10 cellular contexts compared by ENCODE assay signal in genomic region chr10:24383681-24384106, GRCh38.
DNase-seq lines count a peak whose midpoint lies in the region; ATAC-seq, FAIRE-seq and TF ChIP-seq lines count a peak whose summit lies in the region.
"Had no signal": no experiment of that assay in that cellular context is flagged by ENCODE, and none has a peak within 500 bp of the region (broad histone marks: within the 10 kb centered on the region; RNA-seq: fewer than 3 reads in every experiment).

No MANE protein-coding gene starts in this region.

- intact Hi-C loops in OCI-LY7 (cut with micrococcal nuclease; ENCODE audit: unreplicated experiment) (no loop called here), HepG2 (cut with micrococcal nuclease; ENCODE audit: unreplicated experiment) (loop anchor here (1.0 kb wide), 1 partner anchor 120 kb away; no protein-coding TSS in a partner anchor)

- CTCF ChIA-PET in OCI-LY7 (lab: Charles Lee; ENCODE audit: unreplicated experiment) (no interaction called here), HepG2 (lab: Yijun Ruan, JAX; ENCODE audit: low intra/inter-chr PET ratio, low total read pairs) (interaction anchor here (0.7 kb wide), 1 partner anchor 389 kb away, joined by 3 read pairs; no protein-coding TSS in a partner anchor)

- TF ChIP-seq POLR2A in HepG2 (IDR thresholded peaks at IDR 0.05; ENCODE audit: insufficient read depth in 1 of 2, low read depth in 2 of 2, low read length in 2 of 2), result no peak

- H3K4me2 ChIP-seq in OCI-LY7 (ENCODE audit: low read length) (no peak overlapping the region), HepG2 (ENCODE audit: low read depth, low read length) (no peak overlapping the region)

- POLR2A ChIA-PET in OCI-LY7 (lab: Charles Lee), result interaction anchor here (1.0 kb wide), 1 partner anchor 9 kb away, joined by 3 read pairs; no protein-coding TSS in a partner anchor
- POLR2A ChIA-PET in HepG2 (lab: Yijun Ruan, JAX), result no interaction called here

- in situ Hi-C loops in HepG2 (cut with HindIII; ENCODE audit: extremely low pct_ligation_motif_present, low pct_unique_long_range_greater_than_20kb), result no loop called here

- WGBS in HepG2 (ENCODE audit: low lambda C conversion rate), result 49% methylated on average over 8 of the region's 10 CpGs

- H2AFZ ChIP-seq in OCI-LY7 (ENCODE audit: low read length) (no peak overlapping the region), HepG2 (ENCODE audit: low read length) (no peak overlapping the region)

- H3K27me3 Mint-ChIP-seq in chondrocyte (ENCODE audit: low read depth), result no peaks in the 10 kb centered on the region
- peaks cover 14% of the 10 kb centered on the region for H3K27me3 Mint-ChIP-seq in stimulated activated memory B cell treated with anti-CD40 and anti-IgM and Interleukin-4, amounts not matched to agents 10 μg/mL and 1 μg/mL and 100 μg/mL, for 72 hours

- H3K9me3 Mint-ChIP-seq in chondrocyte (ENCODE audit: low read depth), result no peaks in the 10 kb centered on the region
- H3K9me3 Mint-ChIP-seq in stimulated activated memory B cell treated with anti-CD40 and anti-IgM and Interleukin-4, amounts not matched to agents 10 μg/mL and 1 μg/mL and 100 μg/mL, for 72 hours, result no peaks in the 10 kb centered on the region

- ATAC-seq in GM19463 (IDR thresholded peaks at IDR 0.05; ENCODE audit: unreplicated experiment), result peak; percentile 79
- ATAC-seq in HG03442 (IDR thresholded peaks at IDR 0.05; ENCODE audit: unreplicated experiment), result peak; percentile 81
- ATAC-seq in HepG2, result peak; percentile 81
- peak; percentile 67 for ATAC-seq in stimulated activated memory B cell treated with anti-CD40 and anti-IgM and Interleukin-4, amounts not matched to agents 10 μg/mL and 1 μg/mL and 100 μg/mL, for 72 hours

- no peak for TF ChIP-seq RAD21 in HepG2 (CRISPR knock-in tag; IDR thresholded peaks at IDR 0.05)

- peak; percentile 18 for DNase-seq in NCI-H2029 (lab: John Stamatoyannopoulos, UW)
- no peak for DNase-seq in NCI-H2029 treated with DMSO at 0.1 percent for 48 hours (lab: John Stamatoyannopoulos, UW)
- no peak for DNase-seq in OCI-LY7 (ENCODE audit: low spot score)
- no peak for DNase-seq in chondrocyte (ENCODE audit: low spot score)
- DNase-seq in HepG2 (ENCODE audit: low spot score), result peak; percentile 63
- DNase-seq: CD4-positive, CD25-positive, alpha-beta regulatory T cell had no signal

- H3K79me2 ChIP-seq in OCI-LY7 (ENCODE audit: insufficient read depth, low read depth, low read length) (no peaks in the 10 kb centered on the region), HepG2 (ENCODE audit: insufficient read depth, low read length) (no peaks in the 10 kb centered on the region)

- TF ChIP-seq CTCF in OCI-LY7 (conservative IDR thresholded peaks at IDR 0.05; ENCODE audit: low read length) (peak; percentile 20; the same call in 1 of the 2 replicates), chondrocyte (IDR thresholded peaks at IDR 0.05) (peak; percentile 72), HepG2 (CRISPR knock-in tag; IDR thresholded peaks at IDR 0.05) (peak; percentile 61)

- H3K27ac ChIP-seq in OCI-LY7 (ENCODE audit: low read depth, low read length, poor library complexity, severe bottlenecking) (no peak overlapping the region), HepG2 (ENCODE audit: extremely low read length, insufficient read depth, low read length) (no peak overlapping the region)

- H3K9ac ChIP-seq in HepG2 (ENCODE audit: insufficient read depth, low read depth, low read length), result no peak overlapping the region

- FAIRE-seq in HepG2 (lab: Jason Lieb, UNC), result no peak
- FAIRE-seq: islet of Langerhans had no signal

- H3K4me1 Mint-ChIP-seq in chondrocyte (ENCODE audit: low read depth), result peaks cover 34% of the 10 kb centered on the region
- no peaks in the 10 kb centered on the region for H3K4me1 Mint-ChIP-seq in stimulated activated memory B cell treated with anti-CD40 and anti-IgM and Interleukin-4, amounts not matched to agents 10 μg/mL and 1 μg/mL and 100 μg/mL, for 72 hours

- H3K36me3 ChIP-seq in OCI-LY7 (ENCODE audit: insufficient read depth, low read length) (no peaks in the 10 kb centered on the region), HepG2 (replicated peaks in 1 of 2; ENCODE audit: control insufficient read depth in 1 of 2, insufficient read depth in 2 of 2, low read length in 2 of 2) (peaks cover 3 to 7% of the 10 kb centered on the region in 2 experiments; a peak in 4 of 5 replicates)

- no peaks in the 10 kb centered on the region for H3K9me2 ChIP-seq in OCI-LY7 (ENCODE audit: insufficient read depth, low read length)

- TF ChIP-seq EP300 in HepG2 (IDR thresholded peaks at IDR 0.05; ENCODE audit: low read depth in 2 of 2, low read length in 2 of 2) (no peak), HepG2 (CRISPR knock-in tag; IDR thresholded peaks at IDR 0.05; ENCODE audit: borderline replicate concordance) (no peak)

- no peak overlapping the region for H3K4me3 ChIP-seq in OCI-LY7 (ENCODE audit: low read depth, low read length, poor library complexity, severe bottlenecking)
- H3K4me3 ChIP-seq in HepG2 (replicated peaks in 1 of 3; ENCODE audit: insufficient read depth in 1 of 3, low read depth in 2 of 3, low read length in 3 of 3), result no peak overlapping the region

- no peak overlapping the region for H3K4me3 Mint-ChIP-seq in chondrocyte (ENCODE audit: unreplicated experiment)
- H3K4me3 Mint-ChIP-seq in stimulated activated memory B cell treated with anti-CD40 and anti-IgM and Interleukin-4, amounts not matched to agents 10 μg/mL and 1 μg/mL and 100 μg/mL, for 72 hours, result no peak overlapping the region
- H3K4me3 Mint-ChIP-seq: CD4-positive, CD25-positive, alpha-beta regulatory T cell had no signal

- H3K4me1 ChIP-seq in OCI-LY7 (ENCODE audit: insufficient read depth, low read length, poor library complexity, severe bottlenecking) (no peaks in the 10 kb centered on the region), HepG2 (ENCODE audit: insufficient read depth, low read length) (peaks cover 15% of the 10 kb centered on the region)

- peak overlapping the region; percentile 81 for H3K27ac Mint-ChIP-seq in chondrocyte (ENCODE audit: unreplicated experiment)
- no peak overlapping the region for H3K27ac Mint-ChIP-seq in stimulated activated memory B cell treated with anti-CD40 and anti-IgM and Interleukin-4, amounts not matched to agents 10 μg/mL and 1 μg/mL and 100 μg/mL, for 72 hours
- H3K27ac Mint-ChIP-seq: CD4-positive, CD25-positive, alpha-beta regulatory T cell had no signal

- H4K20me1 ChIP-seq in OCI-LY7 (ENCODE audit: insufficient read depth, low read length) (no peaks in the 10 kb centered on the region), HepG2 (ENCODE audit: insufficient read depth, low read length) (no peaks in the 10 kb centered on the region)

- no peaks in the 10 kb centered on the region for H3K9me3 ChIP-seq in OCI-LY7 (ENCODE audit: low read length)
- no peaks in the 10 kb centered on the region for H3K9me3 ChIP-seq in HepG2 (ENCODE audit: low read length)

- no peaks in the 10 kb centered on the region for H3K36me3 Mint-ChIP-seq in chondrocyte (ENCODE audit: low read depth)
- H3K36me3 Mint-ChIP-seq in stimulated activated memory B cell treated with anti-CD40 and anti-IgM and Interleukin-4, amounts not matched to agents 10 μg/mL and 1 μg/mL and 100 μg/mL, for 72 hours, result no peaks in the 10 kb centered on the region
- H3K36me3 Mint-ChIP-seq: CD4-positive, CD25-positive, alpha-beta regulatory T cell had no signal

- no peaks in the 10 kb centered on the region for H3K27me3 ChIP-seq in HepG2 (ENCODE audit: control insufficient read depth in 1 of 2, insufficient read depth in 2 of 2, low read length in 2 of 2)

- no TSS peak for BruUV-seq in OCI-LY7 (replicated peaks; lab: Mats Ljungman, UMichigan)
- no TSS peak for BruUV-seq in HepG2 (replicated peaks; lab: Mats Ljungman, UMichigan)

TF ChIP-seq in HepG2, 621 proteins besides CTCF, POLR2A, EP300 and RAD21 (continues in another document):
- TF ChIP-seq STAG1 (CRISPR knock-in tag; IDR thresholded peaks at IDR 0.05) (peak; percentile 36), RFX3 (CRISPR knock-in tag; IDR thresholded peaks at IDR 0.05) (no peak), FOSL2 (CRISPR knock-in tag; IDR thresholded peaks at IDR 0.05) (peak; percentile 52), CEBPB (IDR thresholded peaks at IDR 0.05; ENCODE audit: borderline replicate concordance, low read depth, low read length) (peak; percentile 90), SMC3 (IDR thresholded peaks at IDR 0.05; ENCODE audit: low read length) (peak; percentile 30), ZBTB38 (CRISPR knock-in tag; IDR thresholded peaks at IDR 0.05) (0 out of 2 replicates have a peak, but pooled peaks have one; percentile 28), NFIC (IDR thresholded peaks at IDR 0.05; ENCODE audit: low read length) (peak; percentile 30; the same call in 1 of the 2 replicates), CEBPG (CRISPR knock-in tag; IDR thresholded peaks at IDR 0.05) (peak; percentile 73), XRCC5 (optimal IDR thresholded peaks at IDR 0.05; ENCODE audit: low read length) (peak; percentile 52)
- TF ChIP-seq, protein P1, sequence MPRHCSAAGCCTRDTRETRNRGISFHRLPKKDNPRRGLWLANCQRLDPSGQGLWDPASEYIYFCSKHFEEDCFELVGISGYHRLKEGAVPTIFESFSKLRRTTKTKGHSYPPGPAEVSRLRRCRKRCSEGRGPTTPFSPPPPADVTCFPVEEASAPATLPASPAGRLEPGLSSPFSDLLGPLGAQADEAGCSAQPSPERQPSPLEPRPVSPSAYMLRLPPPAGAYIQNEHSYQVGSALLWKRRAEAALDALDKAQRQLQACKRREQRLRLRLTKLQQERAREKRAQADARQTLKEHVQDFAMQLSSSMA (CRISPR knock-in tag; IDR thresholded peaks at IDR 0.05), result no peak
- TF ChIP-seq, protein P2, sequence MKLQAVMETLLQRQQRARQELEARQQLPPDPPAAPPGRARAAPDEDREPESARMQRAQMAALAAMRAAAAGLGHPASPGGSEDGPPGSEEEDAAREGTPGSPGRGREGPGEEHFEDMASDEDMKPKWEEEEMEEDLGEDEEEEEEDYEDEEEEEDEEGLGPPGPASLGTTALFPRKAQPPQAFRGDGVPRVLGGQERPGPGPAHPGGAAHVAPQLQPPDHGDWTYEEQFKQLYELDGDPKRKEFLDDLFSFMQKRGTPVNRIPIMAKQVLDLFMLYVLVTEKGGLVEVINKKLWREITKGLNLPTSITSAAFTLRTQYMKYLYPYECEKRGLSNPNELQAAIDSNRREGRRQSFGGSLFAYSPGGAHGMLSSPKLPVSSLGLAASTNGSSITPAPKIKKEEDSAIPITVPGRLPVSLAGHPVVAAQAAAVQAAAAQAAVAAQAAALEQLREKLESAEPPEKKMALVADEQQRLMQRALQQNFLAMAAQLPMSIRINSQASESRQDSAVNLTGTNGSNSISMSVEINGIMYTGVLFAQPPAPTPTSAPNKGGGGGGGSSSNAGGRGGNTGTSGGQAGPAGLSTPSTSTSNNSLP (IDR thresholded peaks at IDR 0.05; ENCODE audit: low read depth, low read length), result peak; percentile 57; the same call in 1 of the 2 replicates

Comparison
In these comparisons a context has a peak if more than half of its experiments do, and no peak if none do; other contexts are left out.
1. DNase-seq: peak in NCI-H2029 (single experiment) and HepG2 (single experiment); none in NCI-H2029 treated with DMSO at 0.1 percent for 48 hours (single experiment), OCI-LY7 (single experiment) and chondrocyte (single experiment).
2. CTCF ChIP-seq: peak in every context shown above with its lines; median percentile 72 in chondrocyte; 61 in HepG2; 20 in OCI-LY7.
3. Peak in every context shown above with its lines, with median percentiles within 50 percentile points of each other: ATAC-seq.